ENCODE assay signal across 8 cellular contexts in genomic region chr4:35934370-35934981, GRCh38.
A peak's percentile ranks its signal among the peaks of the same experiment; 100 is the strongest.
DNase-seq lines count a peak whose midpoint lies in the region; ATAC-seq lines count a peak whose summit lies in the region.

No MANE protein-coding gene starts in this region.

- H3K4me3 ChIP-seq in adipocyte (ENCODE audit: low read length) = no peak overlapping the region

- no peaks in the 10 kb centered on the region for H3K4me1 Mint-ChIP-seq in stimulated activated memory B cell treated with anti-CD40 and anti-IgM and Interleukin-4, amounts not matched to agents 10 μg/mL and 1 μg/mL and 100 μg/mL, for 72 hours
- H3K4me1 Mint-ChIP-seq in effector memory CD8-positive, alpha-beta T cell (ENCODE audit: low read depth in 2 of 2) = no peaks in the 10 kb centered on the region

- DNase-seq in GM03348 (ENCODE audit: low spot score) (peak; percentile 22), LHCN-M2 (ENCODE audit: low read depth) (peak; percentile 3), adipocyte (ENCODE audit: low read depth) (peak; percentile 64), kidney tubule cell (ENCODE audit: low spot score) (peak; percentile 52)
- no peak for DNase-seq in effector CD4-positive, alpha-beta T cell
- DNase-seq in effector memory CD8-positive, alpha-beta T cell = no peak

- no peak for ATAC-seq in stimulated activated memory B cell treated with anti-CD40 and anti-IgM and Interleukin-4, amounts not matched to agents 10 μg/mL and 1 μg/mL and 100 μg/mL, for 72 hours
- no peak for ATAC-seq in effector memory CD8-positive, alpha-beta T cell (replicated peaks)
- no peak for ATAC-seq in GM21528 (IDR thresholded peaks at IDR 0.05; ENCODE audit: low FRiP score, unreplicated experiment)

- H3K36me3 Mint-ChIP-seq in stimulated activated memory B cell treated with anti-CD40 and anti-IgM and Interleukin-4, amounts not matched to agents 10 μg/mL and 1 μg/mL and 100 μg/mL, for 72 hours = no peaks in the 10 kb centered on the region
- H3K36me3 Mint-ChIP-seq in effector memory CD8-positive, alpha-beta T cell (ENCODE audit: insufficient read depth) = no peaks in the 10 kb centered on the region

- H3K9ac ChIP-seq in adipocyte (ENCODE audit: low read length) = no peak overlapping the region

- no peaks in the 10 kb centered on the region for H3K36me3 ChIP-seq in adipocyte (ENCODE audit: control insufficient read depth, insufficient read depth, low read length, severe bottlenecking)

- H3K9me3 Mint-ChIP-seq in stimulated activated memory B cell treated with anti-CD40 and anti-IgM and Interleukin-4, amounts not matched to agents 10 μg/mL and 1 μg/mL and 100 μg/mL, for 72 hours = no peaks in the 10 kb centered on the region
- H3K9me3 Mint-ChIP-seq in effector memory CD8-positive, alpha-beta T cell = no peaks in the 10 kb centered on the region

- no peaks in the 10 kb centered on the region for H3K27me3 ChIP-seq in adipocyte (replicated peaks; ENCODE audit: control insufficient read depth, insufficient read depth, low read length)

- H3K4me1 ChIP-seq in adipocyte (ENCODE audit: control insufficient read depth, insufficient read depth, low read length) = no peaks in the 10 kb centered on the region

- H3K9me3 ChIP-seq in adipocyte (ENCODE audit: control insufficient read depth, low read length) = no peaks in the 10 kb centered on the region

- H3K4me3 Mint-ChIP-seq in stimulated activated memory B cell treated with anti-CD40 and anti-IgM and Interleukin-4, amounts not matched to agents 10 μg/mL and 1 μg/mL and 100 μg/mL, for 72 hours = no peak overlapping the region
- H3K4me3 Mint-ChIP-seq in effector memory CD8-positive, alpha-beta T cell = no peak overlapping the region

- H3K27me3 Mint-ChIP-seq in stimulated activated memory B cell treated with anti-CD40 and anti-IgM and Interleukin-4, amounts not matched to agents 10 μg/mL and 1 μg/mL and 100 μg/mL, for 72 hours = no peaks in the 10 kb centered on the region
- H3K27me3 Mint-ChIP-seq in effector memory CD8-positive, alpha-beta T cell = no peaks in the 10 kb centered on the region

- H3K27ac Mint-ChIP-seq in stimulated activated memory B cell treated with anti-CD40 and anti-IgM and Interleukin-4, amounts not matched to agents 10 μg/mL and 1 μg/mL and 100 μg/mL, for 72 hours = no peak overlapping the region
- no peak overlapping the region for H3K27ac Mint-ChIP-seq in effector memory CD8-positive, alpha-beta T cell

Comparison
In these comparisons a context has a peak if more than half of its experiments do, and no peak if none do; other contexts are left out.
1. DNase-seq: peak in GM03348 (single experiment), LHCN-M2 (single experiment), adipocyte (single experiment) and kidney tubule cell (single experiment); none in effector CD4-positive, alpha-beta T cell (single experiment) and effector memory CD8-positive, alpha-beta T cell (0 of 3).